14 cellular contexts compared by ENCODE assay signal in the genomic region with DNA sequence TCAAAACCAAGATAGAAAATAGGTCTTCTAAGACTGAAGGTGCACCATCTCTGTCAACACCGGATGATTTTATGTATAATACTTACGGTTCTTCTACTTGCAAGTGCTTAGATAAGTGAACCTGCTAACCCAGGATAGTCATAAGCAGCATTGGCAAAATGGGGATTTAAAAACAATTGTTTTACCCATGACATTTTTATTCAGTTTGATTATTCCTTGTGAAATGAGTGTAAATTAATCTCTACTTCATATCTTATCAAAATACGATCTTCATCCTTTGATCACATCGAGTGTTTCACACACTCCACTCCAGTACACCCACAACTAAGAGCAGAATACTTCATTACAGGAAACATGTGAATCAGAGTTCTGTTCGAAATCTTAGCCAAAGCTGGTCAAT.
"Had no signal": no experiment of that assay in that cellular context is flagged by ENCODE, and none has a peak within 500 bp of the region (broad histone marks: within the 10 kb centered on the region; RNA-seq: fewer than 3 reads in every experiment).

No MANE protein-coding gene starts in this region.

- H3K9me3 ChIP-seq: neutrophil, tibial nerve, uterus had no signal

- H3K27ac ChIP-seq: neutrophil, SK-N-MC, tibial nerve, uterus had no signal

- ATAC-seq: esophagus mucosa; left lobe of liver; stimulated activated effector memory CD8-positive, alpha-beta T cell treated with anti-CD3 and anti-CD28 coated beads, Interleukin-12 subunit alpha, Interleukin-12 subunit beta, amount 100 ng/mL, for 72 hours had no signal

- H3K27me3 Mint-ChIP-seq: activated CD4-positive, alpha-beta memory T cell treated with anti-CD3 and anti-CD28 coated beads, Interleukin-2, amount 10 ng/mL, durations not matched to agents 7 days and 5 days had no signal

- H3K36me3 ChIP-seq: neutrophil, tibial nerve, uterus had no signal

- DNase-seq: activated CD4-positive, alpha-beta memory T cell treated with anti-CD3 and anti-CD28 coated beads, Interleukin-2, amount 10 ng/mL, durations not matched to agents 7 days and 5 days; activated CD4-positive, CD25-positive, alpha-beta regulatory T cell treated with anti-CD3 and anti-CD28 coated beads, Interleukin-2, amount 50 U/mL, for 72 hours; activated CD8-positive, alpha-beta memory T cell treated with anti-CD3 and anti-CD28 coated beads, Interleukin-2, amount 50 U/mL, for 4 hours; activated effector memory CD4-positive, alpha-beta T cell treated with anti-CD3 and anti-CD28 coated beads, Interleukin-2, amount 50 U/mL, for 16 hours; naive B cell; retina; T-helper 1 cell; uterus had no signal

- H3K9me3 Mint-ChIP-seq: stimulated activated effector memory CD8-positive, alpha-beta T cell treated with anti-CD3 and anti-CD28 coated beads, Interleukin-12 subunit alpha, Interleukin-12 subunit beta, amount 100 ng/mL, for 72 hours had no signal

- H3K27me3 ChIP-seq: tibial nerve, uterus had no signal

- H3K4me3 Mint-ChIP-seq: activated CD4-positive, alpha-beta memory T cell treated with anti-CD3 and anti-CD28 coated beads, Interleukin-2, amount 10 ng/mL, durations not matched to agents 7 days and 5 days; naive B cell; stimulated activated effector memory CD8-positive, alpha-beta T cell treated with anti-CD3 and anti-CD28 coated beads, Interleukin-12 subunit alpha, Interleukin-12 subunit beta, amount 100 ng/mL, for 72 hours had no signal

- H3K4me1 ChIP-seq: tibial nerve, uterus had no signal

- H3K4me3 ChIP-seq: SK-N-MC, tibial nerve, uterus had no signal

- H3K27ac Mint-ChIP-seq: activated CD4-positive, alpha-beta memory T cell treated with anti-CD3 and anti-CD28 coated beads, Interleukin-2, amount 10 ng/mL, durations not matched to agents 7 days and 5 days; stimulated activated effector memory CD8-positive, alpha-beta T cell treated with anti-CD3 and anti-CD28 coated beads, Interleukin-12 subunit alpha, Interleukin-12 subunit beta, amount 100 ng/mL, for 72 hours had no signal

- H3K36me3 Mint-ChIP-seq: stimulated activated effector memory CD8-positive, alpha-beta T cell treated with anti-CD3 and anti-CD28 coated beads, Interleukin-12 subunit alpha, Interleukin-12 subunit beta, amount 100 ng/mL, for 72 hours had no signal

- H3K4me1 Mint-ChIP-seq: activated CD4-positive, alpha-beta memory T cell treated with anti-CD3 and anti-CD28 coated beads, Interleukin-2, amount 10 ng/mL, durations not matched to agents 7 days and 5 days had no signal
